Comparison of ENCODE assay signal across 14 cellular contexts in the genomic region with DNA sequence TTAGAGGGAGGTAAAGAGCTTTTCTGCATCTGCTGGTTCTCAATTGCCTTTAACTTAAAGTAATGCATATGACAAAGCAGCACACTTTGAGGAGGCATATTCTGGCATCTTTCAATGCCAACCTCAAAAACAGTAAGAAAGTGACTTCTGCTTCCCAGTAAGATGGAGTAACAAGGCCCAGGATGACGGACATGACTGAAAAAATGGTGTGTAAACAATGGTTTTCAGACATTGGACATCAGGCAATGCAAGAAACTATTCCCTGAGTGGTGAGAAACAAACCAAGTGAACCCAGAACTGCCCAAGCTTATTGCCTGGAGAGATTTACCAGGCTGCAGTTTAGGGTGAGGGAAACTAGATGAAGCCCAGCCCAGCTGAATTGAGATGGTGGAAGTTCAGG.
"Had no signal": no experiment of that assay in that cellular context is flagged by ENCODE, and none has a peak within 500 bp of the region (broad histone marks: within the 10 kb centered on the region; RNA-seq: fewer than 3 reads in every experiment).

No MANE protein-coding gene starts in this region.

- H3K4me1 ChIP-seq: heart left ventricle, suprapubic skin, thyroid gland, upper lobe of left lung, uterus had no signal

- H3K9me3 ChIP-seq: heart left ventricle, suprapubic skin, thyroid gland, upper lobe of left lung, uterus had no signal

- H3K36me3 Mint-ChIP-seq: natural killer cell treated with Interleukin-12 subunit alpha and Interleukin-12 subunit beta and Interleukin-15 and Interleukin-18, amount 100 ng/mL, for 72 hours had no signal

- H3K27me3 ChIP-seq: heart left ventricle, suprapubic skin, thyroid gland, upper lobe of left lung, uterus had no signal

- H3K27ac ChIP-seq: coronary artery, heart left ventricle, suprapubic skin, thyroid gland, upper lobe of left lung, uterus had no signal

- H3K27ac Mint-ChIP-seq: natural killer cell treated with Interleukin-12 subunit alpha and Interleukin-12 subunit beta and Interleukin-15 and Interleukin-18, amount 100 ng/mL, for 72 hours had no signal

- H3K27me3 Mint-ChIP-seq: natural killer cell treated with Interleukin-12 subunit alpha and Interleukin-12 subunit beta and Interleukin-15 and Interleukin-18, amount 100 ng/mL, for 72 hours had no signal

- H3K4me3 Mint-ChIP-seq: natural killer cell treated with Interleukin-12 subunit alpha and Interleukin-12 subunit beta and Interleukin-15 and Interleukin-18, amount 100 ng/mL, for 72 hours had no signal

- H3K36me3 ChIP-seq: heart left ventricle, suprapubic skin, thyroid gland, upper lobe of left lung, uterus had no signal

- H3K4me3 ChIP-seq: coronary artery, heart left ventricle, suprapubic skin, thyroid gland, upper lobe of left lung, uterus had no signal

- DNase-seq: effector CD8-positive, alpha-beta T cell; heart left ventricle; hippocampal formation; midbrain; posterior cingulate gyrus; small intestine; stimulated activated CD4-positive, alpha-beta T cell treated with anti-CD3 and anti-CD28 coated beads, Interleukin-2, amount 100 ng/mL, for 48 hours; stimulated activated naive CD4-positive, alpha-beta T cell treated with Interleukin-2 at 50 U/mL for 16 hours; thyroid gland; upper lobe of left lung; uterus had no signal

- H3K9me3 Mint-ChIP-seq: natural killer cell treated with Interleukin-12 subunit alpha and Interleukin-12 subunit beta and Interleukin-15 and Interleukin-18, amount 100 ng/mL, for 72 hours had no signal
